Comparison of ENCODE assay signal across 31 cellular contexts in genomic region chr17:56150631-56151030, GRCh38. TPM values are rescaled to one million over a fixed set of nuclear protein-coding genes. Genes with fewer than 3 reads are reported as not detected.
"Had no signal": no experiment of that assay in that cellular context is flagged by ENCODE, and none has a peak within 500 bp of the region (broad histone marks: within the 10 kb centered on the region; RNA-seq: fewer than 3 reads in every experiment).

No MANE protein-coding gene starts in this region.

- H3K4me3 ChIP-seq: SK-N-MC had no signal

- H3K27ac Mint-ChIP-seq: activated CD4-positive, alpha-beta memory T cell treated with anti-CD3 and anti-CD28 coated beads, Interleukin-2, amount 10 ng/mL, durations not matched to agents 7 days and 5 days; activated CD4-positive, alpha-beta T cell treated with anti-CD3 and anti-CD28 coated beads, Interleukin-2, amount 10 ng/mL, durations not matched to agents 7 days and 5 days; activated naive CD8-positive, alpha-beta T cell; activated T-helper 17 cell treated with anti-CD3 and anti-CD28 coated beads, Interleukin-2, amount 50 U/mL, for 72 hours; T-cell had no signal

- H3K4me1 Mint-ChIP-seq: activated CD4-positive, alpha-beta memory T cell treated with anti-CD3 and anti-CD28 coated beads, Interleukin-2, amount 10 ng/mL, durations not matched to agents 7 days and 5 days; activated CD4-positive, alpha-beta T cell treated with anti-CD3 and anti-CD28 coated beads, Interleukin-2, amount 10 ng/mL, durations not matched to agents 7 days and 5 days; activated T-helper 17 cell treated with anti-CD3 and anti-CD28 coated beads, Interleukin-2, amount 50 U/mL, for 72 hours; T-cell had no signal

- H3K27me3 Mint-ChIP-seq: activated CD4-positive, alpha-beta memory T cell treated with anti-CD3 and anti-CD28 coated beads, Interleukin-2, amount 10 ng/mL, durations not matched to agents 7 days and 5 days; activated naive CD8-positive, alpha-beta T cell had no signal

- H3K36me3 Mint-ChIP-seq: activated naive CD8-positive, alpha-beta T cell; T-cell had no signal

- H3K27ac ChIP-seq: SK-N-MC, VCaP had no signal

- H3K4me3 Mint-ChIP-seq: activated CD4-positive, alpha-beta memory T cell treated with anti-CD3 and anti-CD28 coated beads, Interleukin-2, amount 10 ng/mL, durations not matched to agents 7 days and 5 days; activated CD4-positive, alpha-beta T cell treated with anti-CD3 and anti-CD28 coated beads, Interleukin-2, amount 10 ng/mL, durations not matched to agents 7 days and 5 days; activated naive CD4-positive, alpha-beta T cell treated with anti-CD3 and anti-CD28 coated beads for 36 hours; activated naive CD8-positive, alpha-beta T cell; activated T-helper 17 cell treated with anti-CD3 and anti-CD28 coated beads, Interleukin-2, amount 50 U/mL, for 72 hours; T-cell had no signal

- ATAC-seq: activated T-helper 17 cell treated with anti-CD3 and anti-CD28 coated beads, Interleukin-2, amount 50 U/mL, for 72 hours; Panc1; Right ventricle myocardium inferior; T-cell had no signal

- H3K9me3 Mint-ChIP-seq: activated CD4-positive, alpha-beta memory T cell treated with anti-CD3 and anti-CD28 coated beads, Interleukin-2, amount 10 ng/mL, durations not matched to agents 7 days and 5 days; activated CD4-positive, alpha-beta T cell treated with anti-CD3 and anti-CD28 coated beads, Interleukin-2, amount 10 ng/mL, durations not matched to agents 7 days and 5 days; activated naive CD4-positive, alpha-beta T cell treated with anti-CD3 and anti-CD28 coated beads for 36 hours; activated T-helper 17 cell treated with anti-CD3 and anti-CD28 coated beads, Interleukin-2, amount 50 U/mL, for 72 hours; T-cell had no signal

- DNase-seq: activated CD4-positive, alpha-beta memory T cell treated with anti-CD3 and anti-CD28 coated beads, Interleukin-2, amount 10 ng/mL, durations not matched to agents 7 days and 5 days; activated CD4-positive, alpha-beta T cell treated with anti-CD3 and anti-CD28 coated beads, Interleukin-2, amount 10 ng/mL, durations not matched to agents 7 days and 5 days; activated CD4-positive, CD25-positive, alpha-beta regulatory T cell; activated gamma-delta T cell; activated naive CD4-positive, alpha-beta T cell treated with anti-CD3 and anti-CD28 coated beads for 36 hours; activated T-cell treated with anti-CD3 and anti-CD28 coated beads for 4 hours; activated T-cell treated with anti-CD3 and anti-CD28 coated beads, Interleukin-2, amount 50 U/mL, for 48 hours; anterior cingulate cortex; central memory CD4-positive, alpha-beta T cell; Kasumi-1; MV-4-11; NCI-H1092 treated with DMSO at 0.1 percent for 48 hours; NCI-H1417 treated with DMSO at 0.1 percent for 48 hours; NCI-H187; NCI-H2081; NCI-H510A treated with DMSO at 0.1 percent for 48 hours; NCI-H69; NK-92 treated with Interleukin-12 subunit alpha and Interleukin-12 subunit beta, amount 100 ng/mL, for 24 hours; OCI-M1; RPMI8226; T-cell; T-helper 2 cell; T1000 had no signal

RNA-seq across cellular contexts. Expression of gene ANKFN1, which starts 2.6 kb away (rescaled TPM):
- total RNA-seq: activated CD4-positive, alpha-beta memory T cell treated with anti-CD3 and anti-CD28 coated beads, Interleukin-2, amount 10 ng/mL, durations not matched to agents 7 days and 5 days; activated CD4-positive, alpha-beta T cell treated with anti-CD3 and anti-CD28 coated beads, Interleukin-2, amount 10 ng/mL, durations not matched to agents 7 days and 5 days; activated CD8-positive, alpha-beta memory T cell treated with anti-CD3 and anti-CD28 coated beads for 36 hours; activated naive CD4-positive, alpha-beta T cell treated with anti-CD3 and anti-CD28 coated beads for 36 hours; chondrocyte; Right ventricle myocardium inferior; T-cell had no signal
